1 cellular context compared by ENCODE assay signal in genomic region chrX:23317799-23318724, GRCh38.
TF ChIP-seq lines count a peak whose summit lies in the region.

No MANE protein-coding gene starts in this region.

TF ChIP-seq in endothelial cell of umbilical vein, 7 proteins besides CTCF, POLR2A, EP300 and RAD21:
- no peak for TF ChIP-seq MYC (IDR thresholded peaks at IDR 0.05; ENCODE audit: low read depth, low read length)
- no peak for TF ChIP-seq JUN (IDR thresholded peaks at IDR 0.05; ENCODE audit: borderline replicate concordance, insufficient read depth, insufficient read length, low read depth)
- no peak for TF ChIP-seq EZH2 (IDR thresholded peaks at IDR 0.05; ENCODE audit: borderline replicate concordance, low read depth, low read length, severe bottlenecking)
- no peak for TF ChIP-seq MAX (IDR thresholded peaks at IDR 0.05; ENCODE audit: insufficient read depth, insufficient read length)
- TF ChIP-seq POLR2AphosphoS5 (IDR thresholded peaks at IDR 0.05; ENCODE audit: insufficient read depth, low read depth, low read length): no peak
- TF ChIP-seq GATA2 (IDR thresholded peaks at IDR 0.05; ENCODE audit: insufficient read depth, insufficient read length, low read depth, low read length): no peak
- no peak for TF ChIP-seq FOS (IDR thresholded peaks at IDR 0.05; ENCODE audit: borderline replicate concordance, insufficient read depth, low read length)
TF ChIP-seq in endothelial cell of umbilical vein: peak in this region for 0.
